10 cellular contexts compared by ENCODE assay signal in the genomic region with DNA sequence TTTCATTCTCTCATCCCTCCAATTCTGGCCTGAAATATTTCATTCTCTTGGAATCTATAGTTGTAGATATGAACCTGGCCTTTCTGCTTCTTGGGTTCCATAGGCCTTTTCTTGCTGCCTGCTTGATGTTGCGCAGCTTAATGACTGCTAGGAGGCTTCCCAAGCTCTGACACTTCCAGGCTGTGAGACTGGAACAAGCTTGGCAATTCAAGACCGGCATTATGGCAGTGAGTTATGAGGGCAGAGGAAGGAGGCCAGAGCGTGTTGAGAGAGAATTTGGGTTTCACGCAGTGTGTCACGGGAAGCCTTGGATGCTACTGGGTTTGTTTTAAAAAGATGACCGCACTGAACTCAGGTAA. TPM values are rescaled to one million over a fixed set of nuclear protein-coding genes. Genes with fewer than 3 reads are reported as not detected.
DNase-seq lines count a peak whose midpoint lies in the region; ATAC-seq and TF ChIP-seq lines count a peak whose summit lies in the region.
"Had no signal": no experiment of that assay in that cellular context is flagged by ENCODE, and none has a peak within 500 bp of the region (broad histone marks: within the 10 kb centered on the region; RNA-seq: fewer than 3 reads in every experiment).

No MANE protein-coding gene starts in this region.

- H3K9ac ChIP-seq in ES-I3 (ENCODE audit: low read depth, low read length) = peak overlapping the region; percentile 56; the same call in 1 of the 2 replicates

- no peaks in the 10 kb centered on the region for H3K27me3 ChIP-seq in esophagus squamous epithelium
- H3K27me3 ChIP-seq in psoas muscle (ENCODE audit: insufficient read depth in 3 of 3, low read length in 2 of 3) = no peaks in the 10 kb centered on the region

- intact Hi-C loops in esophagus squamous epithelium (cut with DNase I) (no loop called here), psoas muscle (cut with DNase I) (no loop called here)

- WGBS in esophagus squamous epithelium, 2 donors = 20 to 30% methylated on average over 4 to 5 of the region's 6 CpGs
- WGBS in psoas muscle, 3 donors = 27 to 35% (median 31%) methylated on average over 6 of the region's 6 CpGs

- H3K36me3 ChIP-seq in ES-I3 (ENCODE audit: insufficient read depth, low read length) (peaks cover 11% of the 10 kb centered on the region; the same call in 1 of the 2 replicates), esophagus squamous epithelium (peaks cover 6 to 55% (median 12%) of the 10 kb centered on the region in 3 donors), psoas muscle (ENCODE audit: insufficient read depth in 1 of 2, low read depth in 1 of 2) (peaks cover 0 to 33% of the 10 kb centered on the region in 2 donors)

- ATAC-seq in psoas muscle = no peak
- ATAC-seq in GM19328 (IDR thresholded peaks at IDR 0.05; ENCODE audit: unreplicated experiment) = no peak
- ATAC-seq in GM21723 (IDR thresholded peaks at IDR 0.05; ENCODE audit: unreplicated experiment) = no peak

- H3K9me3 ChIP-seq in ES-I3 (ENCODE audit: control insufficient read depth, insufficient read depth, low read length) (no peaks in the 10 kb centered on the region), esophagus squamous epithelium (no peaks in the 10 kb centered on the region), psoas muscle (no peaks in the 10 kb centered on the region)

- H3K4me3 ChIP-seq in esophagus squamous epithelium (peak overlapping the region in 3 of 4 donors; percentile 65 to 88 (median 70)), psoas muscle (peak overlapping the region; percentile 70)

- H3K4me1 ChIP-seq in ES-I3 (ENCODE audit: insufficient read depth, low read length) = peaks cover 4% of the 10 kb centered on the region; the same call in 1 of the 2 replicates
- H3K4me1 ChIP-seq in esophagus squamous epithelium = peaks cover 32 to 73% (median 34%) of the 10 kb centered on the region in 3 donors
- H3K4me1 ChIP-seq in psoas muscle = peaks cover 21% of the 10 kb centered on the region

- DNase-seq in SW480 (ENCODE audit: low spot score) (peak; percentile 37), esophagus squamous epithelium (lab: John Stamatoyannopoulos, UW) (no peak), psoas muscle (no peak), epidermal melanocyte (ENCODE audit: insufficient read length, low spot score) (no peak), Ammon's horn (ENCODE audit: low spot score) (no peak)
- DNase-seq: activated gamma-delta T cell, NCI-H187 treated with DMSO at 0.1 percent for 48 hours had no signal

- peak overlapping the region; percentile 91 to 99 (median 96) for H3K27ac ChIP-seq in esophagus squamous epithelium
- no peak overlapping the region for H3K27ac ChIP-seq in psoas muscle

- TF ChIP-seq CTCF in esophagus squamous epithelium (IDR thresholded peaks at IDR 0.05) (no peak), psoas muscle (IDR thresholded peaks at IDR 0.05) (no peak)

- no peak for TF ChIP-seq POLR2A in esophagus squamous epithelium (IDR thresholded peaks at IDR 0.05)

RNA-seq across cellular contexts. Expression of a gene that starts 0.9 kb away (rescaled TPM):
- total RNA-seq in esophagus squamous epithelium (10 to 100 TPM; 58.7 to 89.5 (median 75.4) TPM), psoas muscle (10 to 100 TPM; 20.4 to 27.3 (median 23.3) TPM)
- 10 to 100 TPM; 13.1 to 33.6 (median 19.7) TPM for polyA plus RNA-seq in psoas muscle

RNA-seq across cellular contexts. Expression of a gene that starts 28.9 kb away (rescaled TPM):
- total RNA-seq in esophagus squamous epithelium (100 to 1,000 TPM in 3 of 4 donors, 10 to 100 TPM in 1; 97.1 to 124 (median 116) TPM), psoas muscle (10 to 100 TPM; 40.7 to 56.0 (median 55.1) TPM)
- 100 to 1,000 TPM in 1 of 3 donors, 10 to 100 TPM in 2; 46.7 to 152 (median 89.7) TPM for polyA plus RNA-seq in psoas muscle

RNA-seq across cellular contexts. Expression of a gene that starts 32.7 kb away (rescaled TPM):
- not detected for total RNA-seq in esophagus squamous epithelium
- not detected for total RNA-seq in psoas muscle
- 1 to 10 TPM in 1 of 3 donors, under 1 TPM in 2; 0.04 to 3.2 (median 0.34) TPM for polyA plus RNA-seq in psoas muscle
